Comparison of ENCODE assay signal across 19 cellular contexts in genomic region chr1:198444792-198445191, GRCh38.
DNase-seq lines count a peak whose midpoint lies in the region; ATAC-seq and TF ChIP-seq lines count a peak whose summit lies in the region.
"Had no signal": no experiment of that assay in that cellular context is flagged by ENCODE, and none has a peak within 500 bp of the region (broad histone marks: within the 10 kb centered on the region; RNA-seq: fewer than 3 reads in every experiment).

No MANE protein-coding gene starts in this region.

- POLR2A ChIA-PET in CD8-positive, alpha-beta memory T cell (lab: Charles Lee), result no interaction called here

- no peaks in the 10 kb centered on the region for H3K9me3 ChIP-seq in GM23248 (ENCODE audit: low read depth)
- H3K9me3 ChIP-seq in CD8-positive, alpha-beta memory T cell (ENCODE audit: low read length), result no peaks in the 10 kb centered on the region
- H3K9me3 ChIP-seq: heart left ventricle, neutrophil had no signal

- peaks cover 42% of the 10 kb centered on the region for H3K4me1 ChIP-seq in GM23248 (ENCODE audit: insufficient read depth)
- H3K4me1 ChIP-seq in CD8-positive, alpha-beta memory T cell (ENCODE audit: insufficient read depth, low read length), result no peaks in the 10 kb centered on the region

- 16 to 21% methylated on average over 1 of the region's 1 CpG for WGBS in GM23248 (ENCODE audit: low coverage in 1 of 2, low lambda C conversion rate in 2 of 2, missing lambda C conversion rate in 2 of 2), 2 experiments

- no peak overlapping the region for H3K4me3 Mint-ChIP-seq in CD8-positive, alpha-beta memory T cell
- H3K4me3 Mint-ChIP-seq: stimulated activated memory B cell treated with anti-CD40 and anti-IgM and Interleukin-4, amounts not matched to agents 10 μg/mL and 1 μg/mL and 100 μg/mL, for 72 hours had no signal

- CTCF ChIA-PET in CD8-positive, alpha-beta memory T cell (lab: Charles Lee), result no interaction called here

- peaks cover 16% of the 10 kb centered on the region for H3F3A ChIP-seq in GM23248 (ENCODE audit: insufficient read depth)

- no peaks in the 10 kb centered on the region for H4K20me1 ChIP-seq in GM23248 (ENCODE audit: insufficient read depth)

- peaks cover 0 to 6% (median 5%) of the 10 kb centered on the region in 3 donors for H3K4me1 Mint-ChIP-seq in CD8-positive, alpha-beta memory T cell
- H3K4me1 Mint-ChIP-seq: stimulated activated memory B cell treated with anti-CD40 and anti-IgM and Interleukin-4, amounts not matched to agents 10 μg/mL and 1 μg/mL and 100 μg/mL, for 72 hours had no signal

- ATAC-seq in GM18909 (IDR thresholded peaks at IDR 0.05; ENCODE audit: poor library complexity, unreplicated experiment), result no peak
- ATAC-seq: stimulated activated memory B cell treated with anti-CD40 and anti-IgM and Interleukin-4, amounts not matched to agents 10 μg/mL and 1 μg/mL and 100 μg/mL, for 72 hours had no signal

- H3K4me2 ChIP-seq in GM23248 (ENCODE audit: unreplicated experiment), result peak overlapping the region; percentile 17

- peaks cover 0 to 12% (median 7%) of the 10 kb centered on the region in 3 donors for H3K36me3 Mint-ChIP-seq in CD8-positive, alpha-beta memory T cell
- H3K36me3 Mint-ChIP-seq: stimulated activated memory B cell treated with anti-CD40 and anti-IgM and Interleukin-4, amounts not matched to agents 10 μg/mL and 1 μg/mL and 100 μg/mL, for 72 hours had no signal

- no peak overlapping the region for H3K27ac Mint-ChIP-seq in CD8-positive, alpha-beta memory T cell
- H3K27ac Mint-ChIP-seq: stimulated activated memory B cell treated with anti-CD40 and anti-IgM and Interleukin-4, amounts not matched to agents 10 μg/mL and 1 μg/mL and 100 μg/mL, for 72 hours had no signal

- H2AFZ ChIP-seq in GM23248, result 0 out of 2 replicates have a peak overlapping the region, but pooled peaks have one; percentile 2

- peak overlapping the region; percentile 7; the same call in 1 of the 2 replicates for H3K9ac ChIP-seq in GM23248

- peaks cover 4 to 8% of the 10 kb centered on the region in 2 donors for H3K27me3 Mint-ChIP-seq in CD8-positive, alpha-beta memory T cell
- H3K27me3 Mint-ChIP-seq: stimulated activated memory B cell treated with anti-CD40 and anti-IgM and Interleukin-4, amounts not matched to agents 10 μg/mL and 1 μg/mL and 100 μg/mL, for 72 hours had no signal

- no peaks in the 10 kb centered on the region for H3K9me2 ChIP-seq in GM23248 (ENCODE audit: insufficient read depth)

- no peak for TF ChIP-seq CTCF in astrocyte of the spinal cord (IDR thresholded peaks at IDR 0.05; ENCODE audit: low read depth, low read length)
- TF ChIP-seq CTCF in foreskin fibroblast (IDR thresholded peaks at IDR 0.05; ENCODE audit: low read depth, low read length), result no peak

- no peaks in the 10 kb centered on the region for H3K9me3 Mint-ChIP-seq in CD8-positive, alpha-beta memory T cell
- H3K9me3 Mint-ChIP-seq: stimulated activated memory B cell treated with anti-CD40 and anti-IgM and Interleukin-4, amounts not matched to agents 10 μg/mL and 1 μg/mL and 100 μg/mL, for 72 hours had no signal

- no peaks in the 10 kb centered on the region for H3K79me2 ChIP-seq in GM23248 (ENCODE audit: insufficient read depth)

- in situ Hi-C loops in GM23248 (cut with MboI) (no loop called here), astrocyte of the spinal cord (cut with HindIII; ENCODE audit: low sequenced_read_pairs) (no loop called here)

- no peaks in the 10 kb centered on the region for H3K36me3 ChIP-seq in GM23248 (ENCODE audit: low read depth)
- no peaks in the 10 kb centered on the region for H3K36me3 ChIP-seq in CD8-positive, alpha-beta memory T cell (ENCODE audit: insufficient read depth, low read length)
- H3K36me3 ChIP-seq: heart left ventricle, neutrophil had no signal

- H3K4me3 ChIP-seq in GM23248 (no peak overlapping the region), astrocyte of the spinal cord (ENCODE audit: low read depth, low read length) (no peak overlapping the region), foreskin fibroblast (ENCODE audit: low read depth in 1 of 2, low read length in 2 of 2) (no peak overlapping the region)
- no peak overlapping the region for H3K4me3 ChIP-seq in CD8-positive, alpha-beta memory T cell (ENCODE audit: low read length)
- H3K4me3 ChIP-seq: heart left ventricle, skin epidermis had no signal

- no peaks in the 10 kb centered on the region for H3K27me3 ChIP-seq in GM23248 (replicated peaks; ENCODE audit: insufficient read depth)
- H3K27me3 ChIP-seq in CD8-positive, alpha-beta memory T cell (ENCODE audit: insufficient read depth, low read length, poor library complexity, severe bottlenecking), result no peaks in the 10 kb centered on the region
- H3K27me3 ChIP-seq: heart left ventricle, neutrophil had no signal

- DNase-seq in A172 (ENCODE audit: low spot score) (peak; percentile 35), GM23248 (peak; percentile 88), astrocyte of the spinal cord (ENCODE audit: low read depth, low spot score) (peak; percentile 78), foreskin fibroblast (peak; percentile 57 to 71), pons (ENCODE audit: low spot score) (no peak), NCI-H345 treated with DMSO at 0.1 percent for 48 hours (lab: John Stamatoyannopoulos, UW; ENCODE audit: unreplicated experiment) (no peak)
- DNase-seq in CD8-positive, alpha-beta memory T cell, result no peak
- DNase-seq: activated CD8-positive, alpha-beta memory T cell treated with anti-CD3 and anti-CD28 coated beads, Interleukin-2, amount 50 U/mL, for 4 hours; activated naive CD4-positive, alpha-beta T cell treated with anti-CD3 and anti-CD28 coated beads, Interleukin-2, amount 50 U/mL, for 16 hours; caudate nucleus; heart left ventricle; KBM-7; kidney; midbrain; NCI-H1417 had no signal

- H3K27ac ChIP-seq in GM23248, result peak overlapping the region; percentile 80
- H3K27ac ChIP-seq in CD8-positive, alpha-beta memory T cell (ENCODE audit: low read depth, low read length), result no peak overlapping the region
- H3K27ac ChIP-seq: neutrophil had no signal

Comparison
In these comparisons a context has a peak if more than half of its experiments do, and no peak if none do; other contexts are left out.
1. DNase-seq: peak in A172 (single experiment), GM23248 (single experiment), astrocyte of the spinal cord (single experiment) and foreskin fibroblast (2 of 2); none in pons (single experiment), NCI-H345 treated with DMSO at 0.1 percent for 48 hours (single experiment) and CD8-positive, alpha-beta memory T cell (0 of 5).